ENCODE assay signal across 15 cellular contexts in genomic region chr13:74077847-74078246, GRCh38. TPM values are rescaled to one million over a fixed set of nuclear protein-coding genes. Genes with fewer than 3 reads are reported as not detected.
A peak's percentile ranks its signal among the peaks of the same experiment; 100 is the strongest.
DNase-seq lines count a peak whose midpoint lies in the region; ATAC-seq and TF ChIP-seq lines count a peak whose summit lies in the region.
"Had no signal": no experiment of that assay in that cellular context is flagged by ENCODE, and none has a peak within 500 bp of the region (broad histone marks: within the 10 kb centered on the region; RNA-seq: fewer than 3 reads in every experiment).

No MANE protein-coding gene starts in this region.

- H3K27me3 ChIP-seq in heart right ventricle = no peaks in the 10 kb centered on the region
- no peaks in the 10 kb centered on the region for H3K27me3 ChIP-seq in right lobe of liver
- H3K27me3 ChIP-seq in testis = no peaks in the 10 kb centered on the region
- H3K27me3 ChIP-seq in H7 (ENCODE audit: control insufficient read depth, insufficient read depth, low read length) = no peaks in the 10 kb centered on the region
- H3K27me3 ChIP-seq: gastroesophageal sphincter had no signal

- WGBS in heart right ventricle, 2 donors = 58 to 60% methylated on average over 3 of the region's 3 CpGs
- WGBS in right lobe of liver (ENCODE audit: insufficient coverage, low coverage, low lambda C conversion rate, missing lambda C conversion rate) = 35% methylated on average over 3 of the region's 3 CpGs
- WGBS in testis, 2 donors = 29 to 46% methylated on average over 3 of the region's 3 CpGs

- H3K27ac ChIP-seq in heart right ventricle (peak overlapping the region in 4 of 10 donors; percentile 21 to 35 (median 24)), right lobe of liver (peak overlapping the region in 1 of 3 donors; percentile 2), testis (no peak overlapping the region)
- H3K27ac ChIP-seq: VCaP had no signal

- ATAC-seq in heart right ventricle (peak in 5 of 8 donors; percentile 41 to 56 (median 44)), right lobe of liver (peak; percentile 37 to 68 (median 61)), GM21529 (IDR thresholded peaks at IDR 0.05; ENCODE audit: unreplicated experiment) (no peak), GM18907 (IDR thresholded peaks at IDR 0.05; ENCODE audit: unreplicated experiment) (no peak)
- ATAC-seq: gastroesophageal sphincter had no signal

- peaks cover 5 to 72% (median 39%) of the 10 kb centered on the region in 9 donors for H3K4me1 ChIP-seq in heart right ventricle
- peaks cover 0 to 40% (median 5%) of the 10 kb centered on the region in 4 donors for H3K4me1 ChIP-seq in right lobe of liver
- peaks cover 7% of the 10 kb centered on the region for H3K4me1 ChIP-seq in testis

- in situ Hi-C loops in astrocyte of the spinal cord (cut with HindIII; ENCODE audit: low sequenced_read_pairs) = no loop called here

- peak in 1 of 2 donors; percentile 17 for DNase-seq in heart right ventricle
- DNase-seq in cardiac septum (ENCODE audit: low spot score) = no peak
- peak; percentile 59 for DNase-seq in astrocyte of the spinal cord (ENCODE audit: low read depth, low spot score)
- DNase-seq in right lobe of liver = no peak
- DNase-seq in testis = peak; percentile 26
- no peak for DNase-seq in H7
- DNase-seq: activated CD8-positive, alpha-beta memory T cell treated with anti-CD3 and anti-CD28 coated beads for 24 hours; effector CD4-positive, alpha-beta T cell; NCI-H1105; NCI-H774; occipital lobe had no signal

- H3K4me3 ChIP-seq in heart right ventricle (no peak overlapping the region), astrocyte of the spinal cord (ENCODE audit: low read depth, low read length) (no peak overlapping the region), right lobe of liver (no peak overlapping the region), testis (no peak overlapping the region), H7 (ENCODE audit: insufficient read depth, low read depth, low read length) (no peak overlapping the region)
- H3K4me3 ChIP-seq: gastroesophageal sphincter had no signal

- no peak for TF ChIP-seq CTCF in heart right ventricle (IDR thresholded peaks at IDR 0.05)
- TF ChIP-seq CTCF in astrocyte of the spinal cord (IDR thresholded peaks at IDR 0.05; ENCODE audit: low read depth, low read length) = no peak
- TF ChIP-seq CTCF in right lobe of liver (IDR thresholded peaks at IDR 0.05) = no peak
- TF ChIP-seq CTCF in testis (IDR thresholded peaks at IDR 0.05) = no peak

- intact Hi-C loops in heart right ventricle (cut with DNase I) (loop anchor here in 1 of 10 donors (2.0 kb wide), 1 partner anchor 79 kb away; no protein-coding TSS in a partner anchor), cardiac septum (cut with DNase I) (loop anchor here (5.0 kb wide), 1 partner anchor 34 kb away; no protein-coding TSS in a partner anchor), right lobe of liver (cut with DNase I) (no loop called here), testis (cut with DNase I; ENCODE audit: low total_unique reads) (no loop called here)

- no peaks in the 10 kb centered on the region for H3K36me3 ChIP-seq in heart right ventricle
- no peaks in the 10 kb centered on the region for H3K36me3 ChIP-seq in right lobe of liver
- no peaks in the 10 kb centered on the region for H3K36me3 ChIP-seq in testis (ENCODE audit: low read depth, missing control alignments)
- no peaks in the 10 kb centered on the region for H3K36me3 ChIP-seq in H7 (replicated peaks; ENCODE audit: control insufficient read depth, insufficient read depth, low read length)
- H3K36me3 ChIP-seq: gastroesophageal sphincter had no signal

- TF ChIP-seq POLR2A in right lobe of liver (IDR thresholded peaks at IDR 0.05) = no peak
- no peak for TF ChIP-seq POLR2A in testis (IDR thresholded peaks at IDR 0.05)

- H3K9me3 ChIP-seq in heart right ventricle (no peaks in the 10 kb centered on the region), right lobe of liver (no peaks in the 10 kb centered on the region), testis (no peaks in the 10 kb centered on the region)
- H3K9me3 ChIP-seq: gastroesophageal sphincter had no signal

RNA-seq across cellular contexts. Expression of gene KLF12, which starts 56.4 kb away (rescaled TPM):
- total RNA-seq in heart right ventricle = 10 to 100 TPM; 11.2 to 23.9 (median 21.2) TPM
- polyA plus RNA-seq in heart right ventricle = 1 to 10 TPM; 2.1 to 3.5 TPM
- 17.1 TPM for total RNA-seq in cardiac septum
- 10 to 100 TPM in 3 of 6 experiments, 1 to 10 TPM in 3; 6.0 to 20.7 (median 10.4) TPM for total RNA-seq in right lobe of liver
- total RNA-seq in testis = 10 to 100 TPM in 1 of 2 donors, 1 to 10 TPM in 1; 8.5 to 10.8 TPM
- 3.8 TPM for polyA plus RNA-seq in testis (ENCODE audit: insufficient read depth, low read depth, low replicate concordance)
- total RNA-seq in H7 (2014; rRNA removed; shearing (Covaris generic)) = 5.0 and 6.1 TPM in 2 replicates

Comparison
In these comparisons a context has a peak if more than half of its experiments do, and no peak if none do; other contexts are left out.
1. ATAC-seq: peak in heart right ventricle (5 of 8) and right lobe of liver (4 of 4); none in GM21529 (single experiment) and GM18907 (single experiment).
2. DNase-seq: peak in astrocyte of the spinal cord (single experiment) and testis (single experiment); none in cardiac septum (single experiment), right lobe of liver (0 of 3) and H7 (single experiment).